ENCODE assay signal across 8 cellular contexts in genomic region chr18:10213526-10213925, GRCh38.
DNase-seq lines count a peak whose midpoint lies in the region; ATAC-seq and TF ChIP-seq lines count a peak whose summit lies in the region.

No MANE protein-coding gene starts in this region.

- intact Hi-C loops in transverse colon (cut with DNase I; ENCODE audit: low total_unique reads) (no loop called here), tibial artery (cut with DNase I; ENCODE audit: low total_unique reads) (no loop called here)

- in situ Hi-C loops in transverse colon (cut with MboI; ENCODE audit: low pct_ligation_motif_present in 1 of 4, low pct_unique_long_range_greater_than_20kb in 1 of 4, low sequenced_read_pairs in 3 of 4): no loop called here

- no peak for TF ChIP-seq EP300 in transverse colon (IDR thresholded peaks at IDR 0.05; ENCODE audit: low read depth)

- TF ChIP-seq CTCF in AG10803 (conservative IDR thresholded peaks at IDR 0.05; ENCODE audit: low read length): no peak
- TF ChIP-seq CTCF in transverse colon (IDR thresholded peaks at IDR 0.05): no peak
- TF ChIP-seq CTCF in tibial artery (IDR thresholded peaks at IDR 0.05): no peak

- ATAC-seq in GM19035 (IDR thresholded peaks at IDR 0.05; ENCODE audit: unreplicated experiment) (peak; percentile 71), HG03442 (IDR thresholded peaks at IDR 0.05; ENCODE audit: unreplicated experiment) (peak; percentile 81)

- peak; percentile 63 for DNase-seq in AG10803 (ENCODE audit: low read depth)
- peak; percentile 7 to 31 for DNase-seq in SHP77 (lab: John Stamatoyannopoulos, UW)
- peak; percentile 83 for DNase-seq in medulla oblongata (ENCODE audit: extremely low spot score)
- DNase-seq in iPS-NIHi11 (ENCODE audit: low spot score): no peak
- DNase-seq in transverse colon: no peak
- DNase-seq in tibial artery: no peak

- no peak overlapping the region for H3K27ac ChIP-seq in transverse colon
- no peak overlapping the region for H3K27ac ChIP-seq in tibial artery

- no peaks in the 10 kb centered on the region for H3K9me3 ChIP-seq in transverse colon
- no peaks in the 10 kb centered on the region for H3K9me3 ChIP-seq in tibial artery

- H3K36me3 ChIP-seq in transverse colon (no peaks in the 10 kb centered on the region), tibial artery (no peaks in the 10 kb centered on the region)

- no peaks in the 10 kb centered on the region for H3K4me1 ChIP-seq in transverse colon
- no peaks in the 10 kb centered on the region for H3K4me1 ChIP-seq in tibial artery

- H3K27me3 ChIP-seq in transverse colon: no peaks in the 10 kb centered on the region
- no peaks in the 10 kb centered on the region for H3K27me3 ChIP-seq in tibial artery

- no peak overlapping the region for H3K4me3 ChIP-seq in AG10803 (ENCODE audit: low read length)
- H3K4me3 ChIP-seq in transverse colon: no peak overlapping the region
- H3K4me3 ChIP-seq in tibial artery: no peak overlapping the region

- TF ChIP-seq POLR2A in transverse colon (IDR thresholded peaks at IDR 0.05): no peak

- 19 to 24% methylated on average over 3 of the region's 3 CpGs for WGBS in transverse colon (ENCODE audit: low coverage in 1 of 2), 2 donors

Comparison
In these comparisons a context has a peak if more than half of its experiments do, and no peak if none do; other contexts are left out.
1. DNase-seq: peak in AG10803 (single experiment), SHP77 (2 of 2) and medulla oblongata (single experiment); none in iPS-NIHi11 (single experiment), transverse colon (single experiment) and tibial artery (0 of 2).